Comparison of ENCODE assay signal across 9 cellular contexts in genomic region chr2:73176881-73177644, GRCh38. TPM values are rescaled to one million over a fixed set of nuclear protein-coding genes. Genes with fewer than 3 reads are reported as not detected.
DNase-seq lines count a peak whose midpoint lies in the region; ATAC-seq and TF ChIP-seq lines count a peak whose summit lies in the region.
"Had no signal": no experiment of that assay in that cellular context is flagged by ENCODE, and none has a peak within 500 bp of the region (broad histone marks: within the 10 kb centered on the region; RNA-seq: fewer than 3 reads in every experiment).

No MANE protein-coding gene starts in this region.

- peak overlapping the region; percentile 63; the same call in 1 of the 2 replicates for H3K9ac ChIP-seq in BLaER1
- H3K9ac ChIP-seq in liver (ENCODE audit: low read depth in 1 of 2, low read length in 2 of 2), result no peak overlapping the region

- CTCF ChIA-PET in activated CD4-positive, alpha-beta T cell treated with anti-CD3 and anti-CD28 coated beads, Interleukin-2, amount 10 ng/mL, durations not matched to agents 7 days and 5 days (lab: Charles Lee), result interaction anchor here (0.6 to 2.9 kb wide), 58 partner anchors 8 to 1474 kb away, joined by 3 to 33 read pairs (median 4); partner anchors contain the start of genes CCT7, NOTO, RAB11FIP5 and SFXN5

- peak overlapping the region; percentile 50 for H3K27ac Mint-ChIP-seq in activated CD4-positive, alpha-beta T cell treated with anti-CD3 and anti-CD28 coated beads, Interleukin-2, amount 10 ng/mL, durations not matched to agents 7 days and 5 days

- H3K27me3 ChIP-seq in BLaER1 (peaks cover 37% of the 10 kb centered on the region), liver (ENCODE audit: control insufficient read depth in 4 of 4, insufficient read depth in 4 of 4, low read length in 3 of 4) (no peaks in the 10 kb centered on the region)

- POLR2A ChIA-PET in activated CD4-positive, alpha-beta T cell treated with anti-CD3 and anti-CD28 coated beads, Interleukin-2, amount 10 ng/mL, durations not matched to agents 7 days and 5 days (lab: Charles Lee), result interaction anchor here (0.5 kb wide), 1 partner anchor 564 kb away, joined by 3 read pairs; no protein-coding TSS in a partner anchor

- DNase-seq in GM19240 (ENCODE audit: insufficient read length, low spot score) (peak; percentile 92), NCI-H510A treated with DMSO at 0.1 percent for 48 hours (lab: John Stamatoyannopoulos, UW) (peak; percentile 80), dedifferentiated amniotic fluid mesenchymal stem cell (ENCODE audit: extremely low spot score) (peak; percentile 81)
- DNase-seq in activated CD4-positive, alpha-beta T cell treated with anti-CD3 and anti-CD28 coated beads, Interleukin-2, amount 10 ng/mL, durations not matched to agents 7 days and 5 days, result peak; percentile 88
- DNase-seq in stimulated activated CD4-positive, alpha-beta T cell treated with anti-CD3 and anti-CD28 coated beads, Interleukin-2, amount 100 ng/mL, for 48 hours, result peak; percentile 91 to 93

- WGBS in liver, result under 1% methylated on average over 56 of the region's 56 CpGs

- H3K9me3 ChIP-seq in BLaER1, result no peaks in the 10 kb centered on the region
- H3K9me3 ChIP-seq in liver (ENCODE audit: control insufficient read depth in 4 of 4, low read length in 3 of 4), result no peaks in the 10 kb centered on the region

- ATAC-seq in HG03439 (IDR thresholded peaks at IDR 0.05; ENCODE audit: unreplicated experiment), result peak; percentile 90

- no peaks in the 10 kb centered on the region for H3K36me3 Mint-ChIP-seq in activated CD4-positive, alpha-beta T cell treated with anti-CD3 and anti-CD28 coated beads, Interleukin-2, amount 10 ng/mL, durations not matched to agents 7 days and 5 days (ENCODE audit: low read depth)

- no peaks in the 10 kb centered on the region for H4K20me1 ChIP-seq in BLaER1

- H3K27ac ChIP-seq in BLaER1, result peak overlapping the region; percentile 37; the same call in 1 of the 2 replicates
- peak overlapping the region in 1 of 2 donors; percentile 10 for H3K27ac ChIP-seq in liver (ENCODE audit: low read depth in 1 of 2, low read length in 2 of 2)

- TF ChIP-seq RAD21 in liver (IDR thresholded peaks at IDR 0.05), result peak; percentile 90 to 94

- peak overlapping the region; percentile 77 for H3K4me3 Mint-ChIP-seq in activated CD4-positive, alpha-beta T cell treated with anti-CD3 and anti-CD28 coated beads, Interleukin-2, amount 10 ng/mL, durations not matched to agents 7 days and 5 days

- peak; percentile 97 for TF ChIP-seq CTCF in liver (IDR thresholded peaks at IDR 0.05; ENCODE audit: low read depth, low read length, missing input control)

- peaks cover 27% of the 10 kb centered on the region for H3K4me1 ChIP-seq in BLaER1
- H3K4me1 ChIP-seq in liver (ENCODE audit: control insufficient read depth in 4 of 4, insufficient read depth in 4 of 4, low read length in 3 of 4), result peaks cover 2 to 21% (median 15%) of the 10 kb centered on the region in 4 donors

- H3K4me1 Mint-ChIP-seq in activated CD4-positive, alpha-beta T cell treated with anti-CD3 and anti-CD28 coated beads, Interleukin-2, amount 10 ng/mL, durations not matched to agents 7 days and 5 days, result peaks cover 18% of the 10 kb centered on the region

- no peaks in the 10 kb centered on the region for H3K9me3 Mint-ChIP-seq in activated CD4-positive, alpha-beta T cell treated with anti-CD3 and anti-CD28 coated beads, Interleukin-2, amount 10 ng/mL, durations not matched to agents 7 days and 5 days

- peak overlapping the region; percentile 99 for H3K4me2 ChIP-seq in BLaER1

- H3K36me3 ChIP-seq in BLaER1 (no peaks in the 10 kb centered on the region), liver (ENCODE audit: control insufficient read depth in 4 of 4, insufficient read depth in 3 of 4, low read depth in 1 of 4, low read length in 3 of 4) (no peaks in the 10 kb centered on the region)

- H3K4me3 ChIP-seq in BLaER1 (peak overlapping the region; percentile 70), liver (ENCODE audit: low read depth in 1 of 3, low read length in 3 of 3) (peak overlapping the region; percentile 46 to 61 (median 50))

- H3K27me3 Mint-ChIP-seq in activated CD4-positive, alpha-beta T cell treated with anti-CD3 and anti-CD28 coated beads, Interleukin-2, amount 10 ng/mL, durations not matched to agents 7 days and 5 days, result peaks cover 67% of the 10 kb centered on the region

TF ChIP-seq in liver, 16 proteins besides CTCF, POLR2A, EP300 and RAD21:
- TF ChIP-seq ZBTB33 (IDR thresholded peaks at IDR 0.05) (peak; percentile 40), SP1 (IDR thresholded peaks at IDR 0.05) (no peak), REST (IDR thresholded peaks at IDR 0.05) (no peak), FOXA1 (IDR thresholded peaks at IDR 0.05) (no peak), NR2F2 (IDR thresholded peaks at IDR 0.05) (no peak), HNF4A (conservative IDR thresholded peaks at IDR 0.05) (no peak), JUND (IDR thresholded peaks at IDR 0.05) (no peak), YY1 (IDR thresholded peaks at IDR 0.05) (peak; percentile 17), TAF1 (conservative IDR thresholded peaks at IDR 0.05) (no peak)
- TF ChIP-seq, protein P1, sequence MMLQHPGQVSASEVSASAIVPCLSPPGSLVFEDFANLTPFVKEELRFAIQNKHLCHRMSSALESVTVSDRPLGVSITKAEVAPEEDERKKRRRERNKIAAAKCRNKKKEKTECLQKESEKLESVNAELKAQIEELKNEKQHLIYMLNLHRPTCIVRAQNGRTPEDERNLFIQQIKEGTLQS (IDR thresholded peaks at IDR 0.05), result no peak

RNA-seq across cellular contexts. Expression of gene NOTO, which starts 25.3 kb away (rescaled TPM):
- not detected for total RNA-seq in activated CD4-positive, alpha-beta T cell treated with anti-CD3 and anti-CD28 coated beads, Interleukin-2, amount 10 ng/mL, durations not matched to agents 7 days and 5 days
- total RNA-seq in liver, result not detected
- polyA plus RNA-seq in liver, result not detected
- polyA plus RNA-seq: adipose tissue had no signal

RNA-seq across cellular contexts. Expression of gene SMYD5, which starts 37.0 kb away (rescaled TPM):
- total RNA-seq in activated CD4-positive, alpha-beta T cell treated with anti-CD3 and anti-CD28 coated beads, Interleukin-2, amount 10 ng/mL, durations not matched to agents 7 days and 5 days, result 10 to 100 TPM; 13.6 to 16.5 TPM
- total RNA-seq in liver, result 1 to 10 TPM; 5.3 to 6.3 TPM
- 1 to 10 TPM; 3.9 to 8.8 TPM for polyA plus RNA-seq in liver

RNA-seq across cellular contexts. Expression of gene PRADC1, which starts 56.0 kb away (rescaled TPM):
- total RNA-seq in activated CD4-positive, alpha-beta T cell treated with anti-CD3 and anti-CD28 coated beads, Interleukin-2, amount 10 ng/mL, durations not matched to agents 7 days and 5 days, result 10 to 100 TPM; 12.5 to 13.7 TPM
- 10 to 100 TPM; 12.1 to 25.4 TPM for total RNA-seq in liver
- 10 to 100 TPM; 35.7 to 41.4 TPM for polyA plus RNA-seq in liver

RNA-seq across cellular contexts. Expression of gene CCT7, which starts 57.0 kb away (rescaled TPM):
- total RNA-seq in activated CD4-positive, alpha-beta T cell treated with anti-CD3 and anti-CD28 coated beads, Interleukin-2, amount 10 ng/mL, durations not matched to agents 7 days and 5 days, result 100 to 1,000 TPM; 281 to 310 TPM
- total RNA-seq in liver, result 100 to 1,000 TPM; 106 to 115 TPM
- polyA plus RNA-seq in liver, result 10 to 100 TPM; 83.7 to 96.2 TPM
